31 cellular contexts compared by ENCODE assay signal in genomic region chr6:46254946-46255345, GRCh38.
"Had no signal": no experiment of that assay in that cellular context is flagged by ENCODE, and none has a peak within 500 bp of the region (broad histone marks: within the 10 kb centered on the region; RNA-seq: fewer than 3 reads in every experiment).

No MANE protein-coding gene starts in this region.

- H3K9me3 Mint-ChIP-seq: activated CD4-positive, alpha-beta memory T cell treated with anti-CD3 and anti-CD28 coated beads for 36 hours; activated CD4-positive, alpha-beta T cell treated with anti-CD3 and anti-CD28 coated beads, Interleukin-2, amount 10 ng/mL, durations not matched to agents 24 days and 14 days; activated naive CD4-positive, alpha-beta T cell treated with anti-CD3 and anti-CD28 coated beads, Interleukin-2, amount 10 ng/mL, durations not matched to agents 7 days and 5 days; activated naive CD4-positive, alpha-beta T cell treated with anti-CD3 and anti-CD28 coated beads, Interleukin-2, amount 50 U/mL, for 72 hours; activated T-helper 1 cell treated with anti-CD3 and anti-CD28 coated beads, Interleukin-12 subunit alpha, Interleukin-12 subunit beta, Interleukin-2, Interleukin-4 antibody, amounts not matched to agents 30 ng/mL and 10 ng/mL and 1 ng/mL, durations not matched to agents 14 hours and 24 hours and 36 hours; activated T-helper 2 cell treated with anti-CD3 and anti-CD28 coated beads, Interferon-gamma antibody, Interleukin-2, Interleukin-4, amounts not matched to agents 10 μg/mL and 5 μg/mL and 100 μg/mL, durations not matched to agents 14 hours and 24 hours and 36 hours; brain; central memory CD8-positive, alpha-beta T cell; effector memory CD8-positive, alpha-beta T cell had no signal

- H3K27me3 ChIP-seq: ascending aorta, esophagus squamous epithelium, heart left ventricle had no signal

- H3K27ac ChIP-seq: ascending aorta, esophagus squamous epithelium, heart left ventricle had no signal

- H3K36me3 ChIP-seq: ascending aorta, esophagus squamous epithelium, heart left ventricle had no signal

- H3K36me3 Mint-ChIP-seq: activated CD4-positive, alpha-beta memory T cell treated with anti-CD3 and anti-CD28 coated beads for 36 hours; activated CD8-positive, alpha-beta memory T cell treated with anti-CD3 and anti-CD28 coated beads, Interleukin-2, amount 10 ng/mL, durations not matched to agents 7 days and 5 days; activated naive CD4-positive, alpha-beta T cell treated with anti-CD3 and anti-CD28 coated beads, Interleukin-2, amount 10 ng/mL, durations not matched to agents 7 days and 5 days; activated naive CD4-positive, alpha-beta T cell treated with anti-CD3 and anti-CD28 coated beads, Interleukin-2, amount 50 U/mL, for 72 hours; brain had no signal

- H3K27ac Mint-ChIP-seq: activated CD4-positive, alpha-beta memory T cell treated with anti-CD3 and anti-CD28 coated beads for 36 hours; activated CD4-positive, alpha-beta T cell treated with anti-CD3 and anti-CD28 coated beads for 36 hours; activated CD4-positive, alpha-beta T cell treated with anti-CD3 and anti-CD28 coated beads, Interleukin-2, amount 10 ng/mL, durations not matched to agents 24 days and 14 days; activated CD8-positive, alpha-beta memory T cell treated with anti-CD3 and anti-CD28 coated beads, Interleukin-2, amount 10 ng/mL, durations not matched to agents 7 days and 5 days; activated CD8-positive, alpha-beta T cell treated with anti-CD3 and anti-CD28 coated beads, Interleukin-2, amount 10 ng/mL, durations not matched to agents 7 days and 5 days; activated naive CD4-positive, alpha-beta T cell treated with anti-CD3 and anti-CD28 coated beads, Interleukin-2, amount 10 ng/mL, durations not matched to agents 7 days and 5 days; activated naive CD4-positive, alpha-beta T cell treated with anti-CD3 and anti-CD28 coated beads, Interleukin-2, amount 50 U/mL, for 72 hours; activated T-helper 1 cell treated with anti-CD3 and anti-CD28 coated beads, Interleukin-12 subunit alpha, Interleukin-12 subunit beta, Interleukin-2, Interleukin-4 antibody, amounts not matched to agents 30 ng/mL and 10 ng/mL and 1 ng/mL, durations not matched to agents 14 hours and 24 hours and 36 hours; activated T-helper 2 cell treated with anti-CD3 and anti-CD28 coated beads, Interferon-gamma antibody, Interleukin-2, Interleukin-4, amounts not matched to agents 10 μg/mL and 5 μg/mL and 100 μg/mL, durations not matched to agents 14 hours and 24 hours and 36 hours; brain; effector memory CD8-positive, alpha-beta T cell had no signal

- H3K4me1 Mint-ChIP-seq: activated CD4-positive, alpha-beta T cell treated with anti-CD3 and anti-CD28 coated beads for 36 hours; activated CD4-positive, alpha-beta T cell treated with anti-CD3 and anti-CD28 coated beads, Interleukin-2, amount 10 ng/mL, durations not matched to agents 24 days and 14 days; activated CD8-positive, alpha-beta memory T cell treated with anti-CD3 and anti-CD28 coated beads, Interleukin-2, amount 10 ng/mL, durations not matched to agents 7 days and 5 days; activated naive CD4-positive, alpha-beta T cell treated with anti-CD3 and anti-CD28 coated beads, Interleukin-2, amount 10 ng/mL, durations not matched to agents 7 days and 5 days; brain; central memory CD8-positive, alpha-beta T cell had no signal

- FAIRE-seq: bronchial epithelial cell, frontal cortex had no signal

- H3K4me3 ChIP-seq: ascending aorta, esophagus squamous epithelium, heart left ventricle had no signal

- H3K4me1 ChIP-seq: esophagus squamous epithelium had no signal

- DNase-seq: activated CD4-positive, alpha-beta memory T cell treated with anti-CD3 and anti-CD28 coated beads for 36 hours; activated CD4-positive, alpha-beta T cell treated with anti-CD3 and anti-CD28 coated beads for 36 hours; activated CD4-positive, alpha-beta T cell treated with anti-CD3 and anti-CD28 coated beads, Interleukin-2, amount 10 ng/mL, durations not matched to agents 24 days and 14 days; activated CD4-positive, CD25-positive, alpha-beta regulatory T cell; activated CD4-positive, CD25-positive, alpha-beta regulatory T cell treated with anti-CD3 and anti-CD28 coated beads, Interleukin-2, amount 50 U/mL, for 72 hours; activated CD8-positive, alpha-beta memory T cell treated with anti-CD3 and anti-CD28 coated beads, Interleukin-2, amount 10 ng/mL, durations not matched to agents 7 days and 5 days; activated CD8-positive, alpha-beta memory T cell treated with anti-CD3 and anti-CD28 coated beads, Interleukin-2, amount 50 U/mL, for 4 hours; activated CD8-positive, alpha-beta T cell treated with anti-CD3 and anti-CD28 coated beads, Interleukin-2, amount 10 ng/mL, durations not matched to agents 7 days and 5 days; activated effector memory CD4-positive, alpha-beta T cell treated with anti-CD3 and anti-CD28 coated beads, Interleukin-2, amount 50 U/mL, for 16 hours; activated naive CD4-positive, alpha-beta T cell; activated naive CD4-positive, alpha-beta T cell treated with anti-CD3 and anti-CD28 coated beads, Interleukin-2, amount 10 ng/mL, durations not matched to agents 7 days and 5 days; activated T-cell treated with anti-CD3 and anti-CD28 coated beads, Interleukin-2, amount 50 U/mL, for 1 hour; activated T-cell treated with anti-CD3 and anti-CD28 coated beads, Interleukin-2, amount 50 U/mL, for 48 hours; amniotic stem cell; cortex of kidney; dermis blood vessel endothelial cell; effector CD4-positive, alpha-beta T cell; effector memory CD8-positive, alpha-beta T cell; erythroblast; esophagus squamous epithelium; glutamatergic neuron; heart left ventricle; T-helper 2 cell had no signal

- H3K27me3 Mint-ChIP-seq: brain; central memory CD8-positive, alpha-beta T cell; effector memory CD8-positive, alpha-beta T cell had no signal

- H3K9me3 ChIP-seq: ascending aorta, esophagus squamous epithelium, heart left ventricle had no signal

- H3K4me3 Mint-ChIP-seq: activated CD4-positive, alpha-beta memory T cell treated with anti-CD3 and anti-CD28 coated beads for 36 hours; activated CD4-positive, alpha-beta T cell treated with anti-CD3 and anti-CD28 coated beads for 36 hours; activated CD4-positive, alpha-beta T cell treated with anti-CD3 and anti-CD28 coated beads, Interleukin-2, amount 10 ng/mL, durations not matched to agents 24 days and 14 days; activated CD8-positive, alpha-beta memory T cell treated with anti-CD3 and anti-CD28 coated beads, Interleukin-2, amount 10 ng/mL, durations not matched to agents 7 days and 5 days; activated CD8-positive, alpha-beta T cell treated with anti-CD3 and anti-CD28 coated beads, Interleukin-2, amount 10 ng/mL, durations not matched to agents 7 days and 5 days; activated naive CD4-positive, alpha-beta T cell treated with anti-CD3 and anti-CD28 coated beads, Interleukin-2, amount 10 ng/mL, durations not matched to agents 7 days and 5 days; activated T-helper 1 cell treated with anti-CD3 and anti-CD28 coated beads, Interleukin-12 subunit alpha, Interleukin-12 subunit beta, Interleukin-2, Interleukin-4 antibody, amounts not matched to agents 30 ng/mL and 10 ng/mL and 1 ng/mL, durations not matched to agents 14 hours and 24 hours and 36 hours; brain; central memory CD8-positive, alpha-beta T cell; effector memory CD8-positive, alpha-beta T cell had no signal
